ENCODE assay signal across 14 cellular contexts in genomic region chr2:120104772-120105171, GRCh38.
"Had no signal": no experiment of that assay in that cellular context is flagged by ENCODE, and none has a peak within 500 bp of the region (broad histone marks: within the 10 kb centered on the region; RNA-seq: fewer than 3 reads in every experiment).

No MANE protein-coding gene starts in this region.

- H3K36me3 ChIP-seq: thoracic aorta had no signal

- H3K4me3 ChIP-seq: coronary artery, skin epidermis, thoracic aorta, upper lobe of left lung had no signal

- H3K9me3 ChIP-seq: thoracic aorta, upper lobe of left lung had no signal

- H3K27me3 ChIP-seq: upper lobe of left lung had no signal

- H3K27ac ChIP-seq: coronary artery, skin epidermis, thoracic aorta, upper lobe of left lung had no signal

- ATAC-seq: activated CD8-positive, alpha-beta T cell treated with anti-CD3 and anti-CD28 coated beads, Interleukin-2, amount 10 ng/mL, durations not matched to agents 7 days and 5 days; activated T-cell treated with anti-CD3 and anti-CD28 coated beads, Interleukin-2, amount 50 U/mL, for 4 hours; natural killer cell had no signal

- DNase-seq: activated CD4-positive, alpha-beta T cell treated with anti-CD3 and anti-CD28 coated beads, Interleukin-2, amount 10 ng/mL, durations not matched to agents 24 days and 14 days; activated CD8-positive, alpha-beta T cell treated with anti-CD3 and anti-CD28 coated beads, Interleukin-2, amount 10 ng/mL, durations not matched to agents 7 days and 5 days; activated naive CD4-positive, alpha-beta T cell treated with anti-CD3 and anti-CD28 coated beads for 36 hours; activated T-cell treated with anti-CD3 and anti-CD28 coated beads, Interleukin-2, amount 50 U/mL, for 4 hours; anterior cingulate cortex; immature natural killer cell; natural killer cell; posterior cingulate gyrus; stimulated activated CD4-positive, alpha-beta T cell treated with anti-CD3 and anti-CD28 coated beads, Interleukin-4, amount 100 ng/mL, for 4 hours; stimulated activated naive B cell treated with anti-CD40 and anti-IgM and Interleukin-4, amounts not matched to agents 10 μg/mL and 1 μg/mL and 100 μg/mL, for 72 hours; upper lobe of left lung had no signal
